In the genomic region with DNA sequence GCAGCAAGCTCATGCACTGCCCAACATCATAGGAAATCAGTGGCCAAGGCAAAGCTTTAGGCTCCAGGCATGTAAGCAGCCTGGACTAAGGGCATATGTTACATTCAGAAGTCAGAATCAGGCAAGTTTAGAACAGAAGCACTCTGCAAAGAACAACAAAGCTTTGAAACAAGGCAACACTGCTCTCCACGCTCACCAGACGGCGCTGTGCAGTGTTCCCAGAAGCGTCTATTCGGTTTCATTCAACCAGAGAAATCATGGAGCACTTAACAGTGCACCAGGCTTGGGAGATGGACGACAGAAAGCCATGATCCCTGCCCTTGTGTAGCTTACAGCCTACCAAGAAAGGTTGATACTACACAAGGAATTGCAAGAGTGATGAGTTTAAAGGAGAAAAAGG, we compare ENCODE assay signal across 8 cellular contexts.
DNase-seq lines count a peak whose midpoint lies in the region; ATAC-seq and TF ChIP-seq lines count a peak whose summit lies in the region.

No MANE protein-coding gene starts in this region.

- H3K9me3 ChIP-seq in SU-DHL-6 (ENCODE audit: insufficient read depth, low read length) (no peaks in the 10 kb centered on the region), gastroesophageal sphincter (no peaks in the 10 kb centered on the region)

- no peaks in the 10 kb centered on the region for H4K20me1 ChIP-seq in SU-DHL-6 (ENCODE audit: low read depth, low read length)

- ATAC-seq in gastroesophageal sphincter, result no peak
- no peak for ATAC-seq in HG03045 (IDR thresholded peaks at IDR 0.05; ENCODE audit: unreplicated experiment)

- H3K4me2 ChIP-seq in SU-DHL-6 (ENCODE audit: low read depth, low read length, poor library complexity, severe bottlenecking), result no peak overlapping the region

- no peak for TF ChIP-seq POLR2A in gastroesophageal sphincter (IDR thresholded peaks at IDR 0.05)

- 36 to 71% methylated on average over 5 to 6 of the region's 6 CpGs for WGBS in gastroesophageal sphincter (ENCODE audit: low coverage in 1 of 2), 2 donors

- H3K9ac ChIP-seq in SU-DHL-6 (ENCODE audit: low read length), result no peak overlapping the region

- H3F3A ChIP-seq in SU-DHL-6 (ENCODE audit: insufficient read depth), result no peaks in the 10 kb centered on the region

- no peak for TF ChIP-seq EP300 in gastroesophageal sphincter (IDR thresholded peaks at IDR 0.05)

- H3K79me2 ChIP-seq in SU-DHL-6 (ENCODE audit: insufficient read depth, low read length), result no peaks in the 10 kb centered on the region

- H3K27me3 ChIP-seq in SU-DHL-6 (ENCODE audit: low read length) (no peaks in the 10 kb centered on the region), gastroesophageal sphincter (no peaks in the 10 kb centered on the region)

- no peaks in the 10 kb centered on the region for H3K4me1 ChIP-seq in gastroesophageal sphincter

- H2AFZ ChIP-seq in SU-DHL-6 (ENCODE audit: low read depth, low read length, severe bottlenecking), result no peak overlapping the region

- no peak overlapping the region for H3K4me3 ChIP-seq in SU-DHL-6 (ENCODE audit: insufficient read depth, low read length, poor library complexity, severe bottlenecking)
- H3K4me3 ChIP-seq in gastroesophageal sphincter, result no peak overlapping the region
- no peak overlapping the region for H3K4me3 ChIP-seq in coronary artery

- in situ Hi-C loops in GM13976 (cut with MboI; ENCODE audit: low sequenced_read_pairs, unreplicated experiment), result no loop called here

- DNase-seq in CD1c-positive myeloid dendritic cell (ENCODE audit: extremely low spot score) (peak; percentile 29), GM13976 (ENCODE audit: low spot score) (no peak), coronary artery (ENCODE audit: low spot score) (no peak), retina (no peak)
- peak; percentile 52 for DNase-seq in stimulated activated CD8-positive, alpha-beta memory T cell treated with anti-CD3 and anti-CD28 coated beads, Interleukin-4, amount 100 ng/mL, for 48 hours

- H3K36me3 ChIP-seq in SU-DHL-6 (ENCODE audit: low read length) (no peaks in the 10 kb centered on the region), gastroesophageal sphincter (no peaks in the 10 kb centered on the region)

- no peak overlapping the region for H3K27ac ChIP-seq in SU-DHL-6 (ENCODE audit: low read depth, low read length)
- H3K27ac ChIP-seq in gastroesophageal sphincter, result no peak overlapping the region
- H3K27ac ChIP-seq in coronary artery, result no peak overlapping the region

- no peaks in the 10 kb centered on the region for H3K9me2 ChIP-seq in SU-DHL-6 (replicated peaks; ENCODE audit: insufficient read depth, low read length)

- TF ChIP-seq CTCF in GM13976 (IDR thresholded peaks at IDR 0.05; ENCODE audit: borderline replicate concordance, control extremely low read depth, extremely low read depth, insufficient read depth, missing control alignments), result peak; percentile 39
- peak; percentile 57 for TF ChIP-seq CTCF in SU-DHL-6 (IDR thresholded peaks at IDR 0.05; ENCODE audit: insufficient read depth, low read length, poor library complexity, severe bottlenecking)
- TF ChIP-seq CTCF in gastroesophageal sphincter (IDR thresholded peaks at IDR 0.05), result peak in 3 of 4 experiments; percentile 33 to 77 (median 55)
- no peak for TF ChIP-seq CTCF in coronary artery (IDR thresholded peaks at IDR 0.05)

Comparison
In these comparisons a context has a peak if more than half of its experiments do, and no peak if none do; other contexts are left out.
1. DNase-seq: peak in CD1c-positive myeloid dendritic cell (single experiment) and stimulated activated CD8-positive, alpha-beta memory T cell treated with anti-CD3 and anti-CD28 coated beads, Interleukin-4, amount 100 ng/mL, for 48 hours (single experiment); none in GM13976 (single experiment), coronary artery (single experiment) and retina (single experiment).